Comparison of ENCODE assay signal across 1 cellular context in the genomic region with DNA sequence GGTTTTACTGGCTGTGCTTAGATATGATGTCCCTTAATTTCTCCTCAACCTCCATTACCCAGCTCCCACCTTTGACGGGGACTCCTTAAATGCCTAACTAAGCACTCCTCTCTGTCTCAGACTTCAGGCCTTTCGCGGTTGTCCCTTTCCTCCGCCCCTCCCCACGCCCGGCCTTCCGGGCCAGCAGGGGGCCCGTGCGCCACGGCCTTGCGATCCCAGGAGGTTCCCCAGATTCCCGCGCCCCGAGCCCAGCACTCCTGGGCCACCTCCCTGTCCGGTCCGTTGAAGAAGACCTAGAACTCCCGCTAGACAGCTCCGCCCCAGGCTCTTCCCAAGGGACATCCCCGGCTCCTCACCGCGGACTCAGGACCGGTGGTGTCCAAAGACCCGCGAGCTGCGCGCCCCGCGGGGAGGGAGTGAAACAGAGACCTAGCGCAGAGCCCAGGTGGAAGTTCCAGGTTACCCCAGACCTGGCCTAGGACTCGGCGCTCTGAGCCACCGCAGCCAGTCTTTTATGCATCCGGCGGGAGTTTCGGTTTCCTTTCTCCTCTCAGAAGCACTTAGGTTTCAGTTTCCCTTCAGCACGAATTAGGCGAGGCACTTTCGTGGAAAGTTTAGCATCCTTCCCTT.
TF ChIP-seq lines count a peak whose summit lies in the region.

A gene with protein sequence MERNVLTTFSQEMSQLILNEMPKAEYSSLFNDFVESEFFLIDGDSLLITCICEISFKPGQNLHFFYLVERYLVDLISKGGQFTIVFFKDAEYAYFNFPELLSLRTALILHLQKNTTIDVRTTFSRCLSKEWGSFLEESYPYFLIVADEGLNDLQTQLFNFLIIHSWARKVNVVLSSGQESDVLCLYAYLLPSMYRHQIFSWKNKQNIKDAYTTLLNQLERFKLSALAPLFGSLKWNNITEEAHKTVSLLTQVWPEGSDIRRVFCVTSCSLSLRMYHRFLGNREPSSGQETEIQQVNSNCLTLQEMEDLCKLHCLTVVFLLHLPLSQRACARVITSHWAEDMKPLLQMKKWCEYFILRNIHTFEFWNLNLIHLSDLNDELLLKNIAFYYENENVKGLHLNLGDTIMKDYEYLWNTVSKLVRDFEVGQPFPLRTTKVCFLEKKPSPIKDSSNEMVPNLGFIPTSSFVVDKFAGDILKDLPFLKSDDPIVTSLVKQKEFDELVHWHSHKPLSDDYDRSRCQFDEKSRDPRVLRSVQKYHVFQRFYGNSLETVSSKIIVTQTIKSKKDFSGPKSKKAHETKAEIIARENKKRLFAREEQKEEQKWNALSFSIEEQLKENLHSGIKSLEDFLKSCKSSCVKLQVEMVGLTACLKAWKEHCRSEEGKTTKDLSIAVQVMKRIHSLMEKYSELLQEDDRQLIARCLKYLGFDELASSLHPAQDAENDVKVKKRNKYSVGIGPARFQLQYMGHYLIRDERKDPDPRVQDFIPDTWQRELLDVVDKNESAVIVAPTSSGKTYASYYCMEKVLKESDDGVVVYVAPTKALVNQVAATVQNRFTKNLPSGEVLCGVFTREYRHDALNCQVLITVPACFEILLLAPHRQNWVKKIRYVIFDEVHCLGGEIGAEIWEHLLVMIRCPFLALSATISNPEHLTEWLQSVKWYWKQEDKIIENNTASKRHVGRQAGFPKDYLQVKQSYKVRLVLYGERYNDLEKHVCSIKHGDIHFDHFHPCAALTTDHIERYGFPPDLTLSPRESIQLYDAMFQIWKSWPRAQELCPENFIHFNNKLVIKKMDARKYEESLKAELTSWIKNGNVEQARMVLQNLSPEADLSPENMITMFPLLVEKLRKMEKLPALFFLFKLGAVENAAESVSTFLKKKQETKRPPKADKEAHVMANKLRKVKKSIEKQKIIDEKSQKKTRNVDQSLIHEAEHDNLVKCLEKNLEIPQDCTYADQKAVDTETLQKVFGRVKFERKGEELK (N-terminal part only) (minus strand): TSS at position 487 of the 630 bp plus-strand sequence. CDS start 7,493 bp downstream, outside the sequence.

TF ChIP-seq in A549, 52 proteins besides CTCF, POLR2A, EP300 and RAD21 (continued from another document):
- TF ChIP-seq, protein P1, sequence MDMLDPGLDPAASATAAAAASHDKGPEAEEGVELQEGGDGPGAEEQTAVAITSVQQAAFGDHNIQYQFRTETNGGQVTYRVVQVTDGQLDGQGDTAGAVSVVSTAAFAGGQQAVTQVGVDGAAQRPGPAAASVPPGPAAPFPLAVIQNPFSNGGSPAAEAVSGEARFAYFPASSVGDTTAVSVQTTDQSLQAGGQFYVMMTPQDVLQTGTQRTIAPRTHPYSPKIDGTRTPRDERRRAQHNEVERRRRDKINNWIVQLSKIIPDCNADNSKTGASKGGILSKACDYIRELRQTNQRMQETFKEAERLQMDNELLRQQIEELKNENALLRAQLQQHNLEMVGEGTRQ (IDR thresholded peaks at IDR 0.05): no peak
- TF ChIP-seq RFX5 (IDR thresholded peaks at IDR 0.05): no peak
- TF ChIP-seq CHD2 (IDR thresholded peaks at IDR 0.05; ENCODE audit: low read length, partially characterized antibody): no peak
- TF ChIP-seq HEYL (CRISPR knock-in tag; IDR thresholded peaks at IDR 0.05): no peak
TF ChIP-seq in A549: peak in this region for 6.
